Comparison of ENCODE assay signal across 1 cellular context in the genomic region with DNA sequence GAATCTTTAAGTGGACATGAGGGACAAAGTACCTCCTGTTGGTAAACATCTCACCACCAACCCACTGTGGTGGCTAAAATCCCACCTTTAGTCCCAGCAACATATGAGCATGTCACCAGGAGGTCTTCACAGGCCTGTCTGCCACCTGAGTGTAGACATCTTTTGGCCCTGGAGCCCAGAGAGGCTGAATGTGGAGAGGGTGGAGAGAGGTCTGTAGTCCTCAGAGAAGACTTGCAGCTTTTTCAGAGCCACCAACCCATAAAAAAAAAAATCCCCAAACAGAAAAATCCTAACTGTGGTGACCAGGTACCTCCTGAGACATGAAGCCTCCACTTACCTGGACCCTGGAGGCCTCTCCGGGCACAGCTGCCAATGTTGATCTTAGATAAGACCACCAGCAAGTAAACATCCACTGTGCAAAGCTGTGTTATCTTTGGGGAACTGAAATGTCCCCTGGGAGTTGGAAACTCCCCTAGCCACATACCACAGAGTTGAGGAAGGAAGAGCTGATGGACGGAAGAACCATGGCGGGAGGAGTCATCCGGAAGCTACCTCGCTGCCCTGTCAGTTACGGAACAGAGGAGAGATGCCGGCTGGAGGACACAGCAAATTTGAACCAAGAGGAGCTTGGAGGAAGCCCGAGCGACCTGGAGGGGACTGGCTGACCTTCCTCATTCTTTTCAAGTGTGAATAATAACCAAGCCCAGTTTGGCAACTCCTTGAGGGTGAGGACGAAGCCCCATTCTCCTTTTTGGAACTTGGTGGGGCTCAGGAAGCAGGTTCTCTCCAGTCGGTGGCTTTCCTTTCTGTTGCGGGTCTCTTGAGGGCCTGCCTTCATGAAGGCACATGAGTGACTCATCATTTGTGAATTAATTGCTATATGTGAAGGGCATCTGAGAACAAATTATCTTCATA.
TF ChIP-seq lines count a peak whose summit lies in the region.

A gene with protein sequence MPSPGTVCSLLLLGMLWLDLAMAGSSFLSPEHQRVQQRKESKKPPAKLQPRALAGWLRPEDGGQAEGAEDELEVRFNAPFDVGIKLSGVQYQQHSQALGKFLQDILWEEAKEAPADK (minus strand): TSS at position 443 of the 915 bp plus-strand sequence. CDS start 2,767 bp downstream, outside the sequence.

TF ChIP-seq in HepG2, 621 proteins besides CTCF, POLR2A, EP300 and RAD21 (continued from another document and continues in another):
- TF ChIP-seq, protein P1, sequence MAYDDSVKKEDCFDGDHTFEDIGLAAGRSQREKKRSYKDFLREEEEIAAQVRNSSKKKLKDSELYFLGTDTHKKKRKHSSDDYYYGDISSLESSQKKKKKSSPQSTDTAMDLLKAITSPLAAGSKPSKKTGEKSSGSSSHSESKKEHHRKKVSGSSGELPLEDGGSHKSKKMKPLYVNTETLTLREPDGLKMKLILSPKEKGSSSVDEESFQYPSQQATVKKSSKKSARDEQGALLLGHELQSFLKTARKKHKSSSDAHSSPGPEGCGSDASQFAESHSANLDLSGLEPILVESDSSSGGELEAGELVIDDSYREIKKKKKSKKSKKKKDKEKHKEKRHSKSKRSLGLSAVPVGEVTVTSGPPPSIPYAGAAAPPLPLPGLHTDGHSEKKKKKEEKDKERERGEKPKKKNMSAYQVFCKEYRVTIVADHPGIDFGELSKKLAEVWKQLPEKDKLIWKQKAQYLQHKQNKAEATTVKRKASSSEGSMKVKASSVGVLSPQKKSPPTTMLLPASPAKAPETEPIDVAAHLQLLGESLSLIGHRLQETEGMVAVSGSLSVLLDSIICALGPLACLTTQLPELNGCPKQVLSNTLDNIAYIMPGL (CRISPR knock-in tag; IDR thresholded peaks at IDR 0.05; ENCODE audit: borderline replicate concordance in 1 of 2, low read depth in 1 of 2), result no peak
- TF ChIP-seq ZBTB42 (CRISPR knock-in tag; IDR thresholded peaks at IDR 0.05) (no peak), ZNF781 (CRISPR knock-in tag; IDR thresholded peaks at IDR 0.05; ENCODE audit: borderline replicate concordance, not compliant biosample characterization) (no peak), NCOR1 (IDR thresholded peaks at IDR 0.05; ENCODE audit: borderline replicate concordance, low read length) (no peak), GPN1 (CRISPR knock-in tag; IDR thresholded peaks at IDR 0.05; ENCODE audit: borderline replicate concordance) (no peak), CBX1 (IDR thresholded peaks at IDR 0.05; ENCODE audit: low read depth) (no peak), HNF4A (CRISPR knock-in tag; IDR thresholded peaks at IDR 0.05) (peak; percentile 67), ARID2 (CRISPR knock-in tag; IDR thresholded peaks at IDR 0.05; ENCODE audit: borderline replicate concordance) (no peak), RXRB (CRISPR knock-in tag; IDR thresholded peaks at IDR 0.05; ENCODE audit: borderline replicate concordance) (0 out of 2 replicates have a peak, but pooled peaks have one; percentile 28), ZNF138 (CRISPR knock-in tag; IDR thresholded peaks at IDR 0.05; ENCODE audit: low read depth) (no peak), TBX3 (IDR thresholded peaks at IDR 0.05; ENCODE audit: borderline replicate concordance) (no peak), GABPB1 (CRISPR knock-in tag; IDR thresholded peaks at IDR 0.05) (peak; percentile 34; the same call in 1 of the 2 replicates), ZNF75D (CRISPR knock-in tag; IDR thresholded peaks at IDR 0.05; ENCODE audit: borderline replicate concordance) (no peak), ZMYM4 (CRISPR knock-in tag; IDR thresholded peaks at IDR 0.05) (peak; percentile 61), ZNF44 (CRISPR knock-in tag; IDR thresholded peaks at IDR 0.05) (no peak), SSRP1 (CRISPR knock-in tag; IDR thresholded peaks at IDR 0.05) (0 out of 2 replicates have a peak, but pooled peaks have one; percentile 32), SP4 (CRISPR knock-in tag; IDR thresholded peaks at IDR 0.05) (peak; percentile 54; the same call in 1 of the 2 replicates), ERF (CRISPR knock-in tag; IDR thresholded peaks at IDR 0.05) (peak; percentile 64), ZNF607 (CRISPR knock-in tag; IDR thresholded peaks at IDR 0.05; ENCODE audit: borderline replicate concordance) (no peak), ZNF12 (CRISPR knock-in tag; IDR thresholded peaks at IDR 0.05) (no peak), KAT8 (CRISPR knock-in tag; IDR thresholded peaks at IDR 0.05) (peak; percentile 55), CENPX (CRISPR knock-in tag; IDR thresholded peaks at IDR 0.05) (no peak), ZNF773 (CRISPR knock-in tag; IDR thresholded peaks at IDR 0.05; ENCODE audit: borderline replicate concordance) (no peak), ZNF788 (CRISPR knock-in tag; IDR thresholded peaks at IDR 0.05; ENCODE audit: borderline replicate concordance) (peak; percentile 32; the same call in 1 of the 2 replicates), TGIF2 (CRISPR knock-in tag; IDR thresholded peaks at IDR 0.05) (0 out of 2 replicates have a peak, but pooled peaks have one; percentile 49), SMC3 (IDR thresholded peaks at IDR 0.05; ENCODE audit: low read length) (no peak), CHD2 (IDR thresholded peaks at IDR 0.05; ENCODE audit: low read depth, low read length) (no peak), ZNF101 (CRISPR knock-in tag; IDR thresholded peaks at IDR 0.05; ENCODE audit: borderline replicate concordance, low read depth) (no peak), ZNF614 (CRISPR knock-in tag; IDR thresholded peaks at IDR 0.05; ENCODE audit: borderline replicate concordance) (no peak)
- TF ChIP-seq, protein P2, sequence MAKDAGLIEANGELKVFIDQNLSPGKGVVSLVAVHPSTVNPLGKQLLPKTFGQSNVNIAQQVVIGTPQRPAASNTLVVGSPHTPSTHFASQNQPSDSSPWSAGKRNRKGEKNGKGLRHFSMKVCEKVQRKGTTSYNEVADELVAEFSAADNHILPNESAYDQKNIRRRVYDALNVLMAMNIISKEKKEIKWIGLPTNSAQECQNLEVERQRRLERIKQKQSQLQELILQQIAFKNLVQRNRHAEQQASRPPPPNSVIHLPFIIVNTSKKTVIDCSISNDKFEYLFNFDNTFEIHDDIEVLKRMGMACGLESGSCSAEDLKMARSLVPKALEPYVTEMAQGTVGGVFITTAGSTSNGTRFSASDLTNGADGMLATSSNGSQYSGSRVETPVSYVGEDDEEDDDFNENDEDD (CRISPR knock-in tag; IDR thresholded peaks at IDR 0.05; ENCODE audit: borderline replicate concordance), result peak; percentile 18; the same call in 1 of the 2 replicates
- TF ChIP-seq, protein P3, sequence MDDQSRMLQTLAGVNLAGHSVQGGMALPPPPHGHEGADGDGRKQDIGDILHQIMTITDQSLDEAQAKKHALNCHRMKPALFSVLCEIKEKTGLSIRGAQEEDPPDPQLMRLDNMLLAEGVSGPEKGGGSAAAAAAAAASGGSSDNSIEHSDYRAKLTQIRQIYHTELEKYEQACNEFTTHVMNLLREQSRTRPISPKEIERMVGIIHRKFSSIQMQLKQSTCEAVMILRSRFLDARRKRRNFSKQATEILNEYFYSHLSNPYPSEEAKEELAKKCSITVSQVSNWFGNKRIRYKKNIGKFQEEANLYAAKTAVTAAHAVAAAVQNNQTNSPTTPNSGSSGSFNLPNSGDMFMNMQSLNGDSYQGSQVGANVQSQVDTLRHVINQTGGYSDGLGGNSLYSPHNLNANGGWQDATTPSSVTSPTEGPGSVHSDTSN (CRISPR knock-in tag; IDR thresholded peaks at IDR 0.05; ENCODE audit: borderline replicate concordance), result no peak
- TF ChIP-seq, protein P4, sequence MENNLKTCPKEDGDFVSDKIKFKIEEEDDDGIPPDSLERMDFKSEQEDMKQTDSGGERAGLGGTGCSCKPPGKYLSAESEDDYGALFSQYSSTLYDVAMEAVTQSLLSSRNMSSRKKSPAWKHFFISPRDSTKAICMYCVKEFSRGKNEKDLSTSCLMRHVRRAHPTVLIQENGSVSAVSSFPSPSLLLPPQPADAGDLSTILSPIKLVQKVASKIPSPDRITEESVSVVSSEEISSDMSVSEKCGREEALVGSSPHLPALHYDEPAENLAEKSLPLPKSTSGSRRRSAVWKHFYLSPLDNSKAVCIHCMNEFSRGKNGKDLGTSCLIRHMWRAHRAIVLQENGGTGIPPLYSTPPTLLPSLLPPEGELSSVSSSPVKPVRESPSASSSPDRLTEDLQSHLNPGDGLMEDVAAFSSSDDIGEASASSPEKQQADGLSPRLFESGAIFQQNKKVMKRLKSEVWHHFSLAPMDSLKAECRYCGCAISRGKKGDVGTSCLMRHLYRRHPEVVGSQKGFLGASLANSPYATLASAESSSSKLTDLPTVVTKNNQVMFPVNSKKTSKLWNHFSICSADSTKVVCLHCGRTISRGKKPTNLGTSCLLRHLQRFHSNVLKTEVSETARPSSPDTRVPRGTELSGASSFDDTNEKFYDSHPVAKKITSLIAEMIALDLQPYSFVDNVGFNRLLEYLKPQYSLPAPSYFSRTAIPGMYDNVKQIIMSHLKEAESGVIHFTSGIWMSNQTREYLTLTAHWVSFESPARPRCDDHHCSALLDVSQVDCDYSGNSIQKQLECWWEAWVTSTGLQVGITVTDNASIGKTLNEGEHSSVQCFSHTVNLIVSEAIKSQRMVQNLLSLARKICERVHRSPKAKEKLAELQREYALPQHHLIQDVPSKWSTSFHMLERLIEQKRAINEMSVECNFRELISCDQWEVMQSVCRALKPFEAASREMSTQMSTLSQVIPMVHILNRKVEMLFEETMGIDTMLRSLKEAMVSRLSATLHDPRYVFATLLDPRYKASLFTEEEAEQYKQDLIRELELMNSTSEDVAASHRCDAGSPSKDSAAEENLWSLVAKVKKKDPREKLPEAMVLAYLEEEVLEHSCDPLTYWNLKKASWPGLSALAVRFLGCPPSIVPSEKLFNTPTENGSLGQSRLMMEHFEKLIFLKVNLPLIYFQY (CRISPR knock-in tag; IDR thresholded peaks at IDR 0.05; ENCODE audit: borderline replicate concordance), result no peak
- TF ChIP-seq, protein P5, sequence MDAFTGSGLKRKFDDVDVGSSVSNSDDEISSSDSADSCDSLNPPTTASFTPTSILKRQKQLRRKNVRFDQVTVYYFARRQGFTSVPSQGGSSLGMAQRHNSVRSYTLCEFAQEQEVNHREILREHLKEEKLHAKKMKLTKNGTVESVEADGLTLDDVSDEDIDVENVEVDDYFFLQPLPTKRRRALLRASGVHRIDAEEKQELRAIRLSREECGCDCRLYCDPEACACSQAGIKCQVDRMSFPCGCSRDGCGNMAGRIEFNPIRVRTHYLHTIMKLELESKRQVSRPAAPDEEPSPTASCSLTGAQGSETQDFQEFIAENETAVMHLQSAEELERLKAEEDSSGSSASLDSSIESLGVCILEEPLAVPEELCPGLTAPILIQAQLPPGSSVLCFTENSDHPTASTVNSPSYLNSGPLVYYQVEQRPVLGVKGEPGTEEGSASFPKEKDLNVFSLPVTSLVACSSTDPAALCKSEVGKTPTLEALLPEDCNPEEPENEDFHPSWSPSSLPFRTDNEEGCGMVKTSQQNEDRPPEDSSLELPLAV (CRISPR knock-in tag; conservative IDR thresholded peaks at IDR 0.05; ENCODE audit: low read depth), result no peak
- TF ChIP-seq, protein P6, sequence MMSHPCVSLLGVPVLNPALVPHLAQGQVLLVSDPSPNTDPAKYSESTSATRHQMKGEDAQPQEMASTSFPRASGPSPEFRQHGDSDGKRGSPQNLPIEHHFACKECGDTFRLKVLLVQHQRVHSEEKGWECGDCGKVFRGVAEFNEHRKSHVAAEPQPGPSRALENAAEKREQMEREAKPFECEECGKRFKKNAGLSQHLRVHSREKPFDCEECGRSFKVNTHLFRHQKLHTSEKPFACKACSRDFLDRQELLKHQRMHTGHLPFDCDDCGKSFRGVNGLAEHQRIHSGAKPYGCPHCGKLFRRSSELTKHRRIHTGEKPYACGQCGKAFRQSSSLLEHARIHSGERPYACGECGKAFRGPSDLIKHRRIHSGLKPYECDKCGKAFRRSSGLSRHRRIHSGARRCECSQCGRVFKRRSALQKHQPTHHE (CRISPR knock-in tag; IDR thresholded peaks at IDR 0.05; ENCODE audit: borderline replicate concordance), result no peak
- TF ChIP-seq, protein P7, sequence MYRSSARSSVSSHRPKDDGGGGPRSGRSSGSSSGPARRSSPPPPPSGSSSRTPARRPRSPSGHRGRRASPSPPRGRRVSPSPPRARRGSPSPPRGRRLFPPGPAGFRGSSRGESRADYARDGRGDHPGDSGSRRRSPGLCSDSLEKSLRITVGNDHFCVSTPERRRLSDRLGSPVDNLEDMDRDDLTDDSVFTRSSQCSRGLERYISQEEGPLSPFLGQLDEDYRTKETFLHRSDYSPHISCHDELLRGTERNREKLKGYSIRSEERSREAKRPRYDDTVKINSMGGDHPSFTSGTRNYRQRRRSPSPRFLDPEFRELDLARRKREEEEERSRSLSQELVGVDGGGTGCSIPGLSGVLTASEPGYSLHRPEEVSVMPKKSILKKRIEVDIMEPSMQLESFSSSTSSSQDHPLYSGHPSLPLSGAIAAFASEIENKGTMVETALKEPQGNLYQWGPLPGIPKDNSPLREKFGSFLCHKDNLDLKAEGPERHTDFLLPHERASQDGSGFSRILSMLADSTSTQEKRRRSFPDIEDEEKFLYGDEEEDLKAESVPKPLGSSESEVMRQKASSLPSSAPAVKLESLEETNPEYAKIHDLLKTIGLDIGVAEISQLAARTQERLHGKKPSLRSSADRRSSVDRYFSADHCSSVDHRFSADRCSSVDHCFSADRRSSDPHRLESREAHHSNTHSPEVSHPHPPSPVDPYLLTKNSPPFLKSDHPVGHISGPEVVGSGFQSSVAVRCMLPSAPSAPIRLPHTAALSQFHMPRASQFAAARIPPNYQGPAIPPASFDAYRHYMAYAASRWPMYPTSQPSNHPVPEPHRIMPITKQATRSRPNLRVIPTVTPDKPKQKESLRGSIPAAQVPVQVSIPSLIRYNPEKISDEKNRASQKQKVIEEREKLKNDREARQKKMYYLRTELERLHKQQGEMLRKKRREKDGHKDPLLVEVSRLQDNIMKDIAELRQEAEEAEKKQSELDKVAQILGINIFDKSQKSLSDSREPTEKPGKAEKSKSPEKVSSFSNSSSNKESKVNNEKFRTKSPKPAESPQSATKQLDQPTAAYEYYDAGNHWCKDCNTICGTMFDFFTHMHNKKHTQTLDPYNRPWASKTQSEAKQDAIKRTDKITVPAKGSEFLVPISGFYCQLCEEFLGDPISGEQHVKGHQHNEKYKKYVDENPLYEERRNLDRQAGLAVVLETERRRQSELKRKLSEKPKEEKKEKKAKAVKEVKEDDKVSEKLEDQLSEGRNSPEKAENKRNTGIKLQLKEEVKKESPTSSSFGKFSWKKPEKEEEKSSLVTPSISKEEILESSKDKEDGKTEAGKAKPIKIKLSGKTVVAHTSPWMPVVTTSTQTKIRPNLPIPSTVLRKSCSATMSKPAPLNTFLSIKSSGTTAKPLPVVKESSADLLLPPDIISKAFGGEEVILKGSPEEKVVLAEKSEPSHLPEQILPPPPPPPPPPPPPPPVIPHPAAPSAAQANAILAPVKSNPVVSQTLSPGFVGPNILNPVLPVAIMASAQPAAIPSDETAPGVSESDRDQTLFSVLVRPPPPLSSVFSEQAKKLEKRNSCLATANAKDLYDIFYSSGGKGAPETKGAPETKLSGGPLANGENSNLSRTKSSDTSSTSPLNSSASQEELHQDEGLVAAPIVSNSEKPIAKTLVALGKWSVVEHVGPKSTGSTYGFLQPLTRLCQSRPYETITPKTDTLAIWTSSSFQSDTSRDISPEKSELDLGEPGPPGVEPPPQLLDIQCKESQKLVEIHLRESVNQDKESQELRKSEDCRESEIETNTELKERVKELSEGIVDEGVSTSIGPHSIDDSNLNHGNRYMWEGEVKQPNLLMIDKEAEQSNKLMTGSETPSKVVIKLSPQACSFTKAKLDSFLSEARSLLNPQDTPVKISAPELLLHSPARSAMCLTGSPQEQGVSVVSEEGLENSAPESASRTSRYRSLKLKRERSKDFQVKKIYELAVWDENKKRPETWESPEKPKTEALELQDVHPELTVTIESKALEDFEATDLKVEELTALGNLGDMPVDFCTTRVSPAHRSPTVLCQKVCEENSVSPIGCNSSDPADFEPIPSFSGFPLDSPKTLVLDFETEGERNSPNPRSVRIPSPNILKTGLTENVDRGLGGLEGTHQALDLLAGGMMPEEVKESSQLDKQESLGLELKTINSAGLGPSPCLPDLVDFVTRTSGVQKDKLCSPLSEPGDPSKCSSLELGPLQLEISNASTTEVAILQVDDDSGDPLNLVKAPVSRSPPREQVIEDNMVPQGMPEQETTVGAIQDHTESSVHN (CRISPR knock-in tag; IDR thresholded peaks at IDR 0.05), result no peak
